30 cellular contexts compared by ENCODE assay signal in the genomic region with DNA sequence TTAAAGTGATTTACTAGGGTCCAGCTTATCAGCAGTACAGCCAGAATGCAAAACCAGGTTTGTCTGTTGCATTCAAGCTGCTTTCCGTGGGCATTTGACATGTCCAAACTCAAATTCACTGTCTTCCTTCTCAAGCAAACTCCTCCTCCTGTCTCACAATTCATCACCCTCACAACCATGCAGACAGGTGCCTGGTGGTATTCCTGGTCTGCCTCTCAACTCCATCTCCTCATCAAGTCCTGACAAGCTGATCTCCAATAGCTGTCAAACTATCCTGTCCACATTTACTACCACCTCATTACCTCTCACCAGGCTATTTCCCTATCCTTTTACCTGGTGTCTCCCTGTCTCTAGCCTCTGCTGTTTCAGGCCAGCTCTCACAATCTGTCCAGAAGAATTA. TPM values are rescaled to one million over a fixed set of nuclear protein-coding genes. Genes with fewer than 3 reads are reported as not detected.
A peak's percentile ranks its signal among the peaks of the same experiment; 100 is the strongest.
DNase-seq lines count a peak whose midpoint lies in the region; ATAC-seq and TF ChIP-seq lines count a peak whose summit lies in the region.
"Had no signal": no experiment of that assay in that cellular context is flagged by ENCODE, and none has a peak within 500 bp of the region (broad histone marks: within the 10 kb centered on the region; RNA-seq: fewer than 3 reads in every experiment).

No MANE protein-coding gene starts in this region.

- TF ChIP-seq CTCF in activated B cell treated with CpG ODN at 0.5 μM for 24 hours (IDR thresholded peaks at IDR 0.05) (no peak), neutrophil (IDR thresholded peaks at IDR 0.05) (no peak), vagina (IDR thresholded peaks at IDR 0.05) (no peak), testis (IDR thresholded peaks at IDR 0.05) (no peak), dorsolateral prefrontal cortex (IDR thresholded peaks at IDR 0.05 in 54 of 56, conservative IDR thresholded peaks at IDR 0.05 in 2 of 56; ENCODE audit: low read depth in 1 of 56, partially characterized antibody in 56 of 56) (no peak)

- H3K4me1 ChIP-seq in neutrophil (ENCODE audit: control insufficient read depth in 1 of 2, insufficient read depth in 1 of 2, low read depth in 1 of 2, low read length in 1 of 2) (peaks cover 65 to 70% of the 10 kb centered on the region in 2 experiments), vagina (peaks cover 8% of the 10 kb centered on the region), testis (peaks cover 14% of the 10 kb centered on the region)

- H3K27ac ChIP-seq in neutrophil = peak overlapping the region; percentile 67
- H3K27ac ChIP-seq in vagina = peak overlapping the region; percentile 78
- H3K27ac ChIP-seq in testis = peak overlapping the region in 1 of 2 donors; percentile 70
- peak overlapping the region in 3 of 59 donors; percentile 8 to 28 (median 9) for H3K27ac ChIP-seq in dorsolateral prefrontal cortex
- H3K27ac ChIP-seq: brain microvascular endothelial cell, WERI-Rb-1 had no signal

- no peaks in the 10 kb centered on the region for H3K27me3 Mint-ChIP-seq in activated B cell treated with CpG ODN at 0.5 μM for 24 hours

- H3K27me3 ChIP-seq in neutrophil (no peaks in the 10 kb centered on the region), vagina (no peaks in the 10 kb centered on the region), testis (no peaks in the 10 kb centered on the region), dorsolateral prefrontal cortex (no peaks in the 10 kb centered on the region)
- H3K27me3 ChIP-seq: brain microvascular endothelial cell had no signal

- peaks cover 8% of the 10 kb centered on the region for H3K9me3 Mint-ChIP-seq in activated B cell treated with CpG ODN at 0.5 μM for 24 hours

- POLR2A ChIA-PET in activated B cell treated with CpG ODN at 0.5 μM for 24 hours (lab: Charles Lee) = interaction anchor here (0.5 to 2.6 kb wide), 7 partner anchors 10 to 166 kb away, joined by 3 to 9 read pairs (median 4); a partner anchor contains a TSS

- DNase-seq in activated B cell treated with CpG ODN at 0.5 μM for 24 hours = no peak
- peak in 1 of 2 donors; percentile 54 for DNase-seq in vagina (ENCODE audit: extremely low spot score in 2 of 2)
- no peak for DNase-seq in testis
- DNase-seq in hypothalamus (lab: John Stamatoyannopoulos, UW) = no peak
- no peak for DNase-seq in dorsolateral prefrontal cortex
- DNase-seq: activated CD4-positive, alpha-beta T cell treated with anti-CD3 and anti-CD28 coated beads, Interleukin-2, amount 50 U/mL, for 1 hour; activated naive CD4-positive, alpha-beta T cell treated with Interleukin-2 at 50 U/mL for 16 hours; activated T-cell treated with anti-CD3 and anti-CD28 coated beads, Interleukin-2, amount 50 U/mL, for 48 hours; brain microvascular endothelial cell; Calu3; DND-41; GOT3; left ventricle myocardium inferior; NCI-H2029 treated with DMSO at 0.1 percent for 48 hours; NCI-H2227 treated with DMSO at 0.1 percent for 48 hours; NCI-H526 treated with DMSO at 0.1 percent for 48 hours; right cardiac atrium; SHP77 treated with DMSO at 0.1 percent for 48 hours; stimulated activated CD4-positive, alpha-beta T cell treated with anti-CD3 and anti-CD28 coated beads, Interleukin-2, amount 100 ng/mL, for 48 hours; substantia nigra; WERI-Rb-1 had no signal

- H3K4me1 Mint-ChIP-seq in activated B cell treated with CpG ODN at 0.5 μM for 24 hours = peaks cover 74% of the 10 kb centered on the region
- H3K4me1 Mint-ChIP-seq: activated CD8-positive, alpha-beta memory T cell treated with anti-CD3 and anti-CD28 coated beads, Interleukin-2, amount 10 ng/mL, durations not matched to agents 7 days and 5 days had no signal

- no peak overlapping the region for H3K4me3 ChIP-seq in neutrophil (ENCODE audit: low read depth in 1 of 2, low read length in 1 of 2)
- no peak overlapping the region for H3K4me3 ChIP-seq in vagina
- H3K4me3 ChIP-seq in testis = no peak overlapping the region
- H3K4me3 ChIP-seq in dorsolateral prefrontal cortex = no peak overlapping the region
- H3K4me3 ChIP-seq: K562, left ventricle myocardium inferior had no signal

- TF ChIP-seq POLR2A in vagina (IDR thresholded peaks at IDR 0.05) (no peak), testis (IDR thresholded peaks at IDR 0.05) (no peak)

- WGBS in testis, 2 donors = 66 to 67% methylated on average over 1 of the region's 1 CpG

- no peaks in the 10 kb centered on the region for H3K9me3 ChIP-seq in neutrophil
- no peaks in the 10 kb centered on the region for H3K9me3 ChIP-seq in vagina
- no peaks in the 10 kb centered on the region for H3K9me3 ChIP-seq in testis

- peaks cover 9% of the 10 kb centered on the region for H3K36me3 Mint-ChIP-seq in activated B cell treated with CpG ODN at 0.5 μM for 24 hours (ENCODE audit: low read depth)
- H3K36me3 Mint-ChIP-seq: activated CD8-positive, alpha-beta memory T cell treated with anti-CD3 and anti-CD28 coated beads, Interleukin-2, amount 10 ng/mL, durations not matched to agents 7 days and 5 days had no signal

- ATAC-seq in activated B cell treated with CpG ODN at 0.5 μM for 24 hours (ENCODE audit: low read depth) (no peak), esophagus mucosa (peak; percentile 29), GM19395 (IDR thresholded peaks at IDR 0.05; ENCODE audit: unreplicated experiment) (no peak)
- ATAC-seq: activated CD8-positive, alpha-beta memory T cell treated with anti-CD3 and anti-CD28 coated beads, Interleukin-2, amount 10 ng/mL, durations not matched to agents 7 days and 5 days; K562; Panc1; right cardiac atrium had no signal

- H3K36me3 ChIP-seq in neutrophil (no peaks in the 10 kb centered on the region), vagina (no peaks in the 10 kb centered on the region), testis (ENCODE audit: low read depth, missing control alignments) (no peaks in the 10 kb centered on the region)
- H3K36me3 ChIP-seq: brain microvascular endothelial cell, left ventricle myocardium inferior, WERI-Rb-1 had no signal

- peak overlapping the region; percentile 79 for H3K27ac Mint-ChIP-seq in activated B cell treated with CpG ODN at 0.5 μM for 24 hours
- H3K27ac Mint-ChIP-seq: activated CD8-positive, alpha-beta memory T cell treated with anti-CD3 and anti-CD28 coated beads, Interleukin-2, amount 10 ng/mL, durations not matched to agents 7 days and 5 days had no signal

- intact Hi-C loops in activated B cell treated with CpG ODN at 0.5 μM for 24 hours (cut with micrococcal nuclease) (no loop called here), vagina (cut with DNase I) (no loop called here), testis (cut with DNase I; ENCODE audit: low total_unique reads) (no loop called here), dorsolateral prefrontal cortex (cut with DNase I) (no loop called here)

- no peak overlapping the region for H3K4me3 Mint-ChIP-seq in activated B cell treated with CpG ODN at 0.5 μM for 24 hours
- H3K4me3 Mint-ChIP-seq: activated CD8-positive, alpha-beta memory T cell treated with anti-CD3 and anti-CD28 coated beads, Interleukin-2, amount 10 ng/mL, durations not matched to agents 7 days and 5 days had no signal

- CTCF ChIA-PET in activated B cell treated with CpG ODN at 0.5 μM for 24 hours (lab: Charles Lee) = interaction anchor here (0.7 to 2.0 kb wide), 4 partner anchors 8 to 204 kb away, joined by 3 to 5 read pairs (median 4); a partner anchor contains a TSS

RNA-seq across cellular contexts. Expression of a gene that starts 49.1 kb away (rescaled TPM):
- total RNA-seq in activated B cell treated with CpG ODN at 0.5 μM for 24 hours = not detected in 2 replicates
- 2.7 TPM for total RNA-seq in esophagus mucosa
- 62.9 TPM for total RNA-seq in vagina
- 1 to 10 TPM; 4.6 to 7.5 TPM for total RNA-seq in testis
- 24.1 TPM for polyA plus RNA-seq in testis (ENCODE audit: insufficient read depth, low read depth, low replicate concordance)
- total RNA-seq in dorsolateral prefrontal cortex = 10 to 100 TPM in 45 of 120 experiments, 1 to 10 TPM in 75; 2.0 to 88.5 (median 7.9) TPM
- total RNA-seq: activated CD8-positive, alpha-beta memory T cell treated with anti-CD3 and anti-CD28 coated beads, Interleukin-2, amount 10 ng/mL, durations not matched to agents 7 days and 5 days; Calu3; HT-29; MCF 10A had no signal
- polyA plus RNA-seq: neural cell had no signal
